17 cellular contexts compared by ENCODE assay signal in the genomic region with DNA sequence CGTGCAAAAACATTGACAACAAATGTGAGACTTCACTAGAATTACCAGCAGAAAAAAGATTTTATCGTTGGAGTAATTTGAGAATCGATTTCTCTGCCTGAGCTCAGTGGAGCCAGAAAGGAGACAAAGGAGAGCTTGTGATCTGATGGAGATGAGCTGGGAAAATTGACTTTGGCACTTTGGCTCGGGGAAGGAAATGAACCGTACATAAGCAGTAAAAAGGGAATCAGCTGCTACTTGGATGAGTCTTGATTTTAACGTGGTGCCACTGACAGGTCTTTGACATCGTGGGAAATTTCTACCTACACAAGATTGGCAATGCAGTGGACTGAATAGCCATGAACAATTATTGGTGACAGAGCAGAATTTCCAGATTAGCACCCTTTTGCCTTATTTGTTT.
"Had no signal": no experiment of that assay in that cellular context is flagged by ENCODE, and none has a peak within 500 bp of the region (broad histone marks: within the 10 kb centered on the region; RNA-seq: fewer than 3 reads in every experiment).

No MANE protein-coding gene starts in this region.

- ATAC-seq: activated CD8-positive, alpha-beta T cell treated with anti-CD3 and anti-CD28 coated beads for 36 hours; activated T-cell treated with anti-CD3 and anti-CD28 coated beads, Interleukin-2, amount 50 U/mL, for 4 hours; left lung; mucosa of descending colon; naive thymus-derived CD8-positive, alpha-beta T cell; stimulated activated naive CD8-positive, alpha-beta T cell treated with anti-CD3 and anti-CD28 coated beads, Interleukin-15, Interleukin-2, amounts not matched to agents 100 U/mL and 50 U/mL, for 24 hours; T-helper 17 cell had no signal

- DNase-seq: activated CD4-positive, alpha-beta T cell treated with anti-CD3 and anti-CD28 coated beads for 4 hours; activated CD8-positive, alpha-beta T cell treated with anti-CD3 and anti-CD28 coated beads for 36 hours; activated effector memory CD4-positive, alpha-beta T cell treated with Interleukin-2 at 50 U/mL for 16 hours; activated T-cell treated with anti-CD3 and anti-CD28 coated beads, Interleukin-2, amount 50 U/mL, for 4 hours; adrenal gland; dorsolateral prefrontal cortex; endodermal cell; hippocampal formation; left lung; mucosa of descending colon; naive thymus-derived CD8-positive, alpha-beta T cell; nucleus accumbens; right cardiac atrium; stimulated activated CD4-positive, alpha-beta T cell treated with anti-CD3 and anti-CD28 coated beads, Interleukin-4, amount 100 ng/mL, for 4 hours; stimulated activated naive CD8-positive, alpha-beta T cell treated with anti-CD3 and anti-CD28 coated beads, Interleukin-15, Interleukin-2, amounts not matched to agents 100 U/mL and 50 U/mL, for 24 hours; T-helper 17 cell; trophoblast cell had no signal
